ENCODE assay signal across 1 cellular context in genomic region chr17:66230918-66231543, GRCh38.
TF ChIP-seq lines count a peak whose summit lies in the region.

No MANE protein-coding gene starts in this region.

TF ChIP-seq in HepG2, 621 proteins besides CTCF, POLR2A, EP300 and RAD21:
- TF ChIP-seq ZNF710 (CRISPR knock-in tag; IDR thresholded peaks at IDR 0.05; ENCODE audit: borderline replicate concordance) = peak; percentile 82
- TF ChIP-seq EED (CRISPR knock-in tag; IDR thresholded peaks at IDR 0.05) = no peak
- peak; percentile 71 for TF ChIP-seq CEBPB (IDR thresholded peaks at IDR 0.05; ENCODE audit: borderline replicate concordance, low read depth, low read length)
- no peak for TF ChIP-seq SOX13 (IDR thresholded peaks at IDR 0.05)
- 0 out of 4 replicates have a peak, but pooled peaks of 1 of the 2 experiments have one; percentile 2 for TF ChIP-seq SOX13 (CRISPR knock-in tag; conservative IDR thresholded peaks at IDR 0.05 in 1 of 2, IDR thresholded peaks at IDR 0.05 in 1 of 2)
- peak; percentile 98 for TF ChIP-seq PCBP2 (optimal IDR thresholded peaks at IDR 0.05; ENCODE audit: low read depth, low read length, poor library complexity, severe bottlenecking)
- peak; percentile 100 for TF ChIP-seq HNRNPK (IDR thresholded peaks at IDR 0.05; ENCODE audit: low read depth, low read length, poor library complexity, severe bottlenecking)
- peak; percentile 24; the same call in 1 of the 2 replicates for TF ChIP-seq POGZ (CRISPR knock-in tag; IDR thresholded peaks at IDR 0.05)
- TF ChIP-seq NFE2 (CRISPR knock-in tag; IDR thresholded peaks at IDR 0.05) = no peak
- TF ChIP-seq ZNF512 (CRISPR knock-in tag; IDR thresholded peaks at IDR 0.05) = 0 out of 2 replicates have a peak, but pooled peaks have one; percentile 90
- no peak for TF ChIP-seq E2F2 (CRISPR knock-in tag; IDR thresholded peaks at IDR 0.05; ENCODE audit: borderline replicate concordance)
- TF ChIP-seq FOXA1 (IDR thresholded peaks at IDR 0.05) = 0 out of 2 replicates have a peak, but pooled peaks have one; percentile 3
- no peak for TF ChIP-seq FOXA1 (CRISPR knock-in tag; IDR thresholded peaks at IDR 0.05)
- TF ChIP-seq CCAR2 (optimal IDR thresholded peaks at IDR 0.05; ENCODE audit: low read depth, low read length) = peak; percentile 34
- peak; percentile 91 for TF ChIP-seq PCBP1 (IDR thresholded peaks at IDR 0.05; ENCODE audit: borderline replicate concordance, low read depth, low read length)
